Comparison of ENCODE assay signal across 8 cellular contexts in genomic region chr20:1391640-1392442, GRCh38. TPM values are rescaled to one million over a fixed set of nuclear protein-coding genes. Genes with fewer than 3 reads are reported as not detected.
A peak's percentile ranks its signal among the peaks of the same experiment; 100 is the strongest.
DNase-seq lines count a peak whose midpoint lies in the region; ATAC-seq and TF ChIP-seq lines count a peak whose summit lies in the region.

No MANE protein-coding gene starts in this region.

- no peak for TF ChIP-seq CTCF in epithelial cell of esophagus (IDR thresholded peaks at IDR 0.05; ENCODE audit: insufficient read depth, low read depth, low read length, missing control alignments)

- H3K4me3 Mint-ChIP-seq in T-helper 2 cell treated with Interferon-gamma antibody and Interleukin-4, amounts not matched to agents 5 μg/mL and 100 μg/mL, for 36 hours = peak overlapping the region; percentile 94
- H3K4me3 Mint-ChIP-seq in naive B cell = peak overlapping the region; percentile 77 to 94 (median 88)

- H3K36me3 Mint-ChIP-seq in T-helper 2 cell treated with Interferon-gamma antibody and Interleukin-4, amounts not matched to agents 5 μg/mL and 100 μg/mL, for 36 hours (ENCODE audit: low read depth) = peaks cover 24% of the 10 kb centered on the region
- no peaks in the 10 kb centered on the region for H3K36me3 Mint-ChIP-seq in naive B cell

- peak overlapping the region; percentile 65 for H3K4me3 ChIP-seq in epithelial cell of esophagus (ENCODE audit: low read length)

- no peak for ATAC-seq in naive B cell (ENCODE audit: low read depth in 2 of 2)
- no peak for ATAC-seq in HG02763 (IDR thresholded peaks at IDR 0.05; ENCODE audit: unreplicated experiment)

- peaks cover 61% of the 10 kb centered on the region for H3K4me1 Mint-ChIP-seq in T-helper 2 cell treated with Interferon-gamma antibody and Interleukin-4, amounts not matched to agents 5 μg/mL and 100 μg/mL, for 36 hours (ENCODE audit: low read depth)
- peaks cover 62 to 90% (median 79%) of the 10 kb centered on the region in 3 donors for H3K4me1 Mint-ChIP-seq in naive B cell

- H3K9me3 Mint-ChIP-seq in T-helper 2 cell treated with Interferon-gamma antibody and Interleukin-4, amounts not matched to agents 5 μg/mL and 100 μg/mL, for 36 hours = peaks cover 6% of the 10 kb centered on the region
- no peaks in the 10 kb centered on the region for H3K9me3 Mint-ChIP-seq in naive B cell

- peaks cover 14% of the 10 kb centered on the region for H3K27me3 Mint-ChIP-seq in T-helper 2 cell treated with Interferon-gamma antibody and Interleukin-4, amounts not matched to agents 5 μg/mL and 100 μg/mL, for 36 hours (ENCODE audit: low read depth)
- H3K27me3 Mint-ChIP-seq in naive B cell = no peaks in the 10 kb centered on the region

- DNase-seq in activated CD4-positive, alpha-beta T cell treated with anti-CD3 and anti-CD28 coated beads for 4 hours = peak; percentile 31 to 32
- DNase-seq in activated CD4-positive, alpha-beta T cell treated with anti-CD3 and anti-CD28 coated beads, Interleukin-2, amount 50 U/mL, for 4 hours = no peak
- DNase-seq in T-helper 2 cell treated with Interferon-gamma antibody and Interleukin-4, amounts not matched to agents 5 μg/mL and 100 μg/mL, for 36 hours (ENCODE audit: low spot score) = no peak
- peak; percentile 73 for DNase-seq in epithelial cell of esophagus (ENCODE audit: low read depth)
- DNase-seq in naive B cell = no peak
- no peak for DNase-seq in medulla oblongata (ENCODE audit: extremely low spot score)
- DNase-seq in SKM-1 treated with dmso at 0.1 percent for 144 hours (lab: John Stamatoyannopoulos, UW; ENCODE audit: unreplicated experiment) = no peak

- H3K27ac Mint-ChIP-seq in T-helper 2 cell treated with Interferon-gamma antibody and Interleukin-4, amounts not matched to agents 5 μg/mL and 100 μg/mL, for 36 hours = peak overlapping the region; percentile 83
- peak overlapping the region; percentile 76 to 94 (median 88) for H3K27ac Mint-ChIP-seq in naive B cell

RNA-seq across cellular contexts. Expression of gene FKBP1A, which starts 1.0 kb away (rescaled TPM):
- polyA plus RNA-seq in naive B cell (ENCODE audit: low read depth in 6 of 6) = 10 to 100 TPM; 56.4 to 80.3 (median 66.4) TPM

Comparison
In these comparisons a context has a peak if more than half of its experiments do, and no peak if none do; other contexts are left out.
1. DNase-seq: peak in activated CD4-positive, alpha-beta T cell treated with anti-CD3 and anti-CD28 coated beads for 4 hours (2 of 2) and epithelial cell of esophagus (single experiment); none in activated CD4-positive, alpha-beta T cell treated with anti-CD3 and anti-CD28 coated beads, Interleukin-2, amount 50 U/mL, for 4 hours (0 of 2), T-helper 2 cell treated with Interferon-gamma antibody and Interleukin-4, amounts not matched to agents 5 μg/mL and 100 μg/mL, for 36 hours (single experiment), naive B cell (single experiment), medulla oblongata (single experiment) and SKM-1 treated with dmso at 0.1 percent for 144 hours (single experiment).